ENCODE assay signal across 8 cellular contexts in genomic region chr7:73667344-73668102, GRCh38. TPM values are rescaled to one million over a fixed set of nuclear protein-coding genes. Genes with fewer than 3 reads are reported as not detected.
DNase-seq lines count a peak whose midpoint lies in the region; ATAC-seq and TF ChIP-seq lines count a peak whose summit lies in the region.

Gene VPS37D (plus strand): TSS chr7:73667831. CDS start chr7:73667959, 128 bp downstream.

- peak within 1 kb of the TSS; percentile 87 for H3K4me3 ChIP-seq in A673 (ENCODE audit: low read depth, low read length, poor library complexity, severe bottlenecking)

- H3K9me3 ChIP-seq in A673 (ENCODE audit: low read depth, low read length, poor library complexity, severe bottlenecking), result no peaks in the 10 kb centered on the region

- H3K4me1 ChIP-seq in A673 (ENCODE audit: insufficient read depth, low read length, poor library complexity, severe bottlenecking), result peaks cover 6% of the 10 kb centered on the region

- intact Hi-C loops in A673 (cut with micrococcal nuclease; ENCODE audit: unreplicated experiment), result loop anchor here (5.0 kb wide), 3 partner anchors 45 to 60 kb away; partner anchors contain the start of genes MLXIPL and STX1A

- ATAC-seq in GM18517 (IDR thresholded peaks at IDR 0.05; ENCODE audit: unreplicated experiment) (peak; percentile 54), HG03066 (IDR thresholded peaks at IDR 0.05; ENCODE audit: low read depth, unreplicated experiment) (peak; percentile 88)
- ATAC-seq in activated CD4-positive, CD25-positive, alpha-beta regulatory T cell treated with anti-CD3 and anti-CD28 coated beads, Interleukin-2, amount 50 U/mL, for 24 hours, result peak; percentile 93 to 94

- no peaks in the 10 kb centered on the region for H3K27me3 ChIP-seq in A673 (replicated peaks; ENCODE audit: insufficient read depth, low read depth, low read length, poor library complexity)

- DNase-seq in A673 (ENCODE audit: low spot score), result peak; percentile 94
- DNase-seq in NCI-H2196 (lab: John Stamatoyannopoulos, UW; ENCODE audit: unreplicated experiment), result peak; percentile 95
- DNase-seq in cerebellar cortex (ENCODE audit: low spot score), result peak; percentile 81
- peak; percentile 56 for DNase-seq in kidney glomerular epithelial cell (lab: John Stamatoyannopoulos, UW)
- peak; percentile 75 to 91 for DNase-seq in stimulated activated CD4-positive, alpha-beta T cell treated with anti-CD3 and anti-CD28 coated beads, Interleukin-15, amount 100 ng/mL, for 48 hours (ENCODE audit: low read depth in 2 of 2)

- peak; percentile 64 for TF ChIP-seq CTCF in A673 (conservative IDR thresholded peaks at IDR 0.05; ENCODE audit: low read depth, low read length)

- CTCF ChIA-PET in A673 (lab: Charles Lee), result interaction anchor here (0.5 to 1.3 kb wide), 6 partner anchors 23 to 200 kb away, joined by 3 to 6 read pairs (median 3); no protein-coding TSS in a partner anchor

- POLR2A ChIA-PET in A673 (lab: Charles Lee; ENCODE audit: low non-redundant PET), result no interaction called here

- BruUV-seq in A673 (replicated peaks; lab: Mats Ljungman, UMichigan), result no TSS peak

- H3K36me3 ChIP-seq in A673 (ENCODE audit: insufficient read depth, low read length, poor library complexity, severe bottlenecking), result no peaks in the 10 kb centered on the region

- peak within 1 kb of the TSS; percentile 68 for H3K27ac ChIP-seq in A673 (ENCODE audit: low read depth, low read length, poor library complexity, severe bottlenecking)

RNA-seq across cellular contexts. Expression of gene VPS37D, which starts in this region (rescaled TPM):
- 8.7 and 10.1 TPM in 2 replicates for total RNA-seq in A673 (2021)

Comparison
In these comparisons a context has a peak if more than half of its experiments do, and no peak if none do; other contexts are left out.
1. Peak in every context shown above with its lines: DNase-seq, ATAC-seq, H3K4me3 ChIP-seq and H3K27ac ChIP-seq.